Comparison of ENCODE assay signal across 8 cellular contexts in genomic region chr17:1399366-1399678, GRCh38. TPM values are rescaled to one million over a fixed set of nuclear protein-coding genes. Genes with fewer than 3 reads are reported as not detected.
DNase-seq lines count a peak whose midpoint lies in the region; ATAC-seq and TF ChIP-seq lines count a peak whose summit lies in the region.

No MANE protein-coding gene starts in this region.

- DNase-seq in GM12865 (ENCODE audit: low read depth) (no peak), fibroblast of pulmonary artery (ENCODE audit: low read depth) (no peak), osteocyte (ENCODE audit: extremely low spot score, unreplicated experiment) (no peak), NCI-H345 (lab: John Stamatoyannopoulos, UW) (no peak), NCI-H1436 treated with DMSO at 0.1 percent for 48 hours (lab: John Stamatoyannopoulos, UW) (no peak), NCI-H2081 treated with DMSO at 0.1 percent for 48 hours (lab: John Stamatoyannopoulos, UW) (no peak)

- peaks cover 30% of the 10 kb centered on the region for H3K4me1 Mint-ChIP-seq in osteocyte (ENCODE audit: unreplicated experiment)

- no peaks in the 10 kb centered on the region for H3K27me3 Mint-ChIP-seq in osteocyte (ENCODE audit: unreplicated experiment)

- H3K36me3 Mint-ChIP-seq in osteocyte (ENCODE audit: unreplicated experiment): peaks cover 2% of the 10 kb centered on the region

- H3K9me3 Mint-ChIP-seq in osteocyte (ENCODE audit: unreplicated experiment): no peaks in the 10 kb centered on the region

- H3K4me3 ChIP-seq in GM12865 (ENCODE audit: low read depth, low read length): peak overlapping the region; percentile 90
- peak overlapping the region; percentile 98 for H3K4me3 ChIP-seq in WI38 (ENCODE audit: low read depth, low read length)
- H3K4me3 ChIP-seq in fibroblast of pulmonary artery (replicated peaks; ENCODE audit: low read depth, low read length): peak overlapping the region; percentile 97

- peak overlapping the region; percentile 97 for H3K4me3 Mint-ChIP-seq in osteocyte (ENCODE audit: unreplicated experiment)

- TF ChIP-seq CTCF in GM12865 (IDR thresholded peaks at IDR 0.05; ENCODE audit: insufficient read depth, low read depth, low read length, missing control alignments) (no peak), WI38 (IDR thresholded peaks at IDR 0.05; ENCODE audit: low read depth, low read length) (no peak), fibroblast of pulmonary artery (IDR thresholded peaks at IDR 0.05; ENCODE audit: low read length, missing control alignments) (no peak), osteocyte (IDR thresholded peaks at IDR 0.05) (no peak)

- ATAC-seq in HG02763 (IDR thresholded peaks at IDR 0.05; ENCODE audit: unreplicated experiment): peak; percentile 12

- H3K27ac Mint-ChIP-seq in osteocyte (ENCODE audit: unreplicated experiment): peak overlapping the region; percentile 99

RNA-seq across cellular contexts. Expression of gene YWHAE, which starts 0.7 kb away (rescaled TPM):
- 458 and 476 TPM in 2 replicates for total RNA-seq in osteocyte

RNA-seq across cellular contexts. Expression of gene CRK, which starts 56.7 kb away (rescaled TPM):
- total RNA-seq in osteocyte: 55.8 and 57.1 TPM in 2 replicates
